Comparison of ENCODE assay signal across 1 cellular context in the genomic region with DNA sequence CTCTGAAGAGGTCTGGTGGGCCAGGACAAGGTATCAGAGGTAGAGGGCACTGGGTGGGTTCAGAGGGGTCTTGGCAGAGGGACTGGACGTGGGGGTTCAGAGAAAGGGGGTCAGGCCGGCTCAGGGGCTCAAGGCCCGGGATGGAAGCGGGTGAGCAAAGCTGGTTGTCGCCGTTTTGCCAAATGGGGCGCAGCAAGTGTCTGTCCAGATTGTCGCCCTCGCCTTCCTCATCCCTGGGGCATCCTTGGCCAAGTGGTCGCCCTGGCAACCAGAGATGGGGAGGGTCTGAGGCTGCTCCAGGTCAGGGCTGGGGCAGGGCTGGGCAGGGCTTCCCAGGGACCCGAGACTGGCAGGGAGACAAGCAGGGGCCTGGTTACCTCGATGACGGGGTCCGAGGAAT.
TF ChIP-seq lines count a peak whose summit lies in the region.

No MANE protein-coding gene starts in this region.

TF ChIP-seq in GM23338, 12 proteins besides CTCF, POLR2A, EP300 and RAD21:
- TF ChIP-seq EZH2 (IDR thresholded peaks at IDR 0.05; ENCODE audit: low read depth, unreplicated experiment) (no peak), NANOG (IDR thresholded peaks at IDR 0.05; ENCODE audit: borderline replicate concordance) (no peak), ZNF331 (CRISPR knock-in tag; IDR thresholded peaks at IDR 0.05; ENCODE audit: low read depth) (no peak)
- TF ChIP-seq, protein P1, sequence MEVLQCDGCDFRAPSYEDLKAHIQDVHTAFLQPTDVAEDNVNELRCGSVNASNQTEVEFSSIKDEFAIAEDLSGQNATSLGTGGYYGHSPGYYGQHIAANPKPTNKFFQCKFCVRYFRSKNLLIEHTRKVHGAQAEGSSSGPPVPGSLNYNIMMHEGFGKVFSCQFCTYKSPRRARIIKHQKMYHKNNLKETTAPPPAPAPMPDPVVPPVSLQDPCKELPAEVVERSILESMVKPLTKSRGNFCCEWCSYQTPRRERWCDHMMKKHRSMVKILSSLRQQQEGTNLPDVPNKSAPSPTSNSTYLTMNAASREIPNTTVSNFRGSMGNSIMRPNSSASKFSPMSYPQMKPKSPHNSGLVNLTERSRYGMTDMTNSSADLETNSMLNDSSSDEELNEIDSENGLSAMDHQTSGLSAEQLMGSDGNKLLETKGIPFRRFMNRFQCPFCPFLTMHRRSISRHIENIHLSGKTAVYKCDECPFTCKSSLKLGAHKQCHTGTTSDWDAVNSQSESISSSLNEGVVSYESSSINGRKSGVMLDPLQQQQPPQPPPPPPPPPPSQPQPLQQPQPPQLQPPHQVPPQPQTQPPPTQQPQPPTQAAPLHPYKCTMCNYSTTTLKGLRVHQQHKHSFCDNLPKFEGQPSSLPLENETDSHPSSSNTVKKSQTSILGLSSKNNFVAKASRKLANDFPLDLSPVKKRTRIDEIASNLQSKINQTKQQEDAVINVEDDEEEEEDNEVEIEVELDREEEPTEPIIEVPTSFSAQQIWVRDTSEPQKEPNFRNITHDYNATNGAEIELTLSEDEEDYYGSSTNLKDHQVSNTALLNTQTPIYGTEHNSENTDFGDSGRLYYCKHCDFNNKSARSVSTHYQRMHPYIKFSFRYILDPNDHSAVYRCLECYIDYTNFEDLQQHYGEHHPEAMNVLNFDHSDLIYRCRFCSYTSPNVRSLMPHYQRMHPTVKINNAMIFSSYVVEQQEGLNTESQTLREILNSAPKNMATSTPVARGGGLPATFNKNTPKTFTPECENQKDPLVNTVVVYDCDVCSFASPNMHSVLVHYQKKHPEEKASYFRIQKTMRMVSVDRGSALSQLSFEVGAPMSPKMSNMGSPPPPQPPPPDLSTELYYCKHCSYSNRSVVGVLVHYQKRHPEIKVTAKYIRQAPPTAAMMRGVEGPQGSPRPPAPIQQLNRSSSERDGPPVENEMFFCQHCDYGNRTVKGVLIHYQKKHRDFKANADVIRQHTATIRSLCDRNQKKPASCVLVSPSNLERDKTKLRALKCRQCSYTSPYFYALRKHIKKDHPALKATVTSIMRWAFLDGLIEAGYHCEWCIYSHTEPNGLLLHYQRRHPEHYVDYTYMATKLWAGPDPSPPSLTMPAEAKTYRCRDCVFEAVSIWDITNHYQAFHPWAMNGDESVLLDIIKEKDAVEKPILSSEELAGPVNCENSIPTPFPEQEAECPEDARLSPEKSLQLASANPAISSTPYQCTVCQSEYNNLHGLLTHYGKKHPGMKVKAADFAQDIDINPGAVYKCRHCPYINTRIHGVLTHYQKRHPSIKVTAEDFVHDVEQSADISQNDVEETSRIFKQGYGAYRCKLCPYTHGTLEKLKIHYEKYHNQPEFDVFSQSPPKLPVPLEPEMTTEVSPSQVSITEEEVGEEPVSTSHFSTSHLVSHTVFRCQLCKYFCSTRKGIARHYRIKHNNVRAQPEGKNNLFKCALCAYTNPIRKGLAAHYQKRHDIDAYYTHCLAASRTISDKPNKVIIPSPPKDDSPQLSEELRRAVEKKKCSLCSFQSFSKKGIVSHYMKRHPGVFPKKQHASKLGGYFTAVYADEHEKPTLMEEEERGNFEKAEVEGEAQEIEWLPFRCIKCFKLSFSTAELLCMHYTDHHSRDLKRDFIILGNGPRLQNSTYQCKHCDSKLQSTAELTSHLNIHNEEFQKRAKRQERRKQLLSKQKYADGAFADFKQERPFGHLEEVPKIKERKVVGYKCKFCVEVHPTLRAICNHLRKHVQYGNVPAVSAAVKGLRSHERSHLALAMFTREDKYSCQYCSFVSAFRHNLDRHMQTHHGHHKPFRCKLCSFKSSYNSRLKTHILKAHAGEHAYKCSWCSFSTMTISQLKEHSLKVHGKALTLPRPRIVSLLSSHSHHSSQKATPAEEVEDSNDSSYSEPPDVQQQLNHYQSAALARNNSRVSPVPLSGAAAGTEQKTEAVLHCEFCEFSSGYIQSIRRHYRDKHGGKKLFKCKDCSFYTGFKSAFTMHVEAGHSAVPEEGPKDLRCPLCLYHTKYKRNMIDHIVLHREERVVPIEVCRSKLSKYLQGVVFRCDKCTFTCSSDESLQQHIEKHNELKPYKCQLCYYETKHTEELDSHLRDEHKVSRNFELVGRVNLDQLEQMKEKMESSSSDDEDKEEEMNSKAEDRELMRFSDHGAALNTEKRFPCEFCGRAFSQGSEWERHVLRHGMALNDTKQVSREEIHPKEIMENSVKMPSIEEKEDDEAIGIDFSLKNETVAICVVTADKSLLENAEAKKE (CRISPR knock-in tag; IDR thresholded peaks at IDR 0.05), result no peak
TF ChIP-seq in GM23338: peak in this region for 0.
